In the genomic region with DNA sequence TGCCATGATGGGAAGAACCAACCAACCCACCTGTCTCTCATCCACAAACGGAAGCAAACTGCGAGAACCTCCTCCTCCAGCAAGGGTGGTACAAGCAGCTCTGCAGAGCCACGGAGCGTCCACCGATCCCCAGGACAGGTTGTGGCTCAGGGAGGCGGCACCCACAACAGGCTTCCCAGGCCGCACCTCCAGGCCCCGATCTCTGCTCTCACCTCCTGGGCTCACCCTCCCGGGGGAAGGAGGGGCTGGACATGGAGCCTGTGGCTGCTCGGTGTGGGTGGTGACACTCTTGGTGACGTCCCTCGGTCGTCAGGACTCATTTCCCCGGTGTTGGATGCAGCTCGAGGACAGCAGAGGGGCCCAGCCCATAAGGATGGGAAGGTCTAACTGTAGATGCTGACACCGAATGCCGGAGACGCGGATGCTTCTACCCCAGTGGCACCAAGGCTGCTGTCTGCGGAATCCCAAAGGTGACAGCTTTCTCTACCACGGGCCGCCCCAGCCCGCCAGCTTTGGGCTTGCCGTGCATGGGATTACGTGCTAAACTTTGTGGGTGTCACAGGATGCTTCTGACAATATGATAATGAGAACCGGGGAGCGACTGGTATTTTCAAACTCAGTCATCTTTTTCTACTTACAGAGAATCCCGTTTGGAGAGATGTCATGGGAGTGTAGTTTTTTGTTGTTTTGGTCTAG, we compare ENCODE assay signal across 17 cellular contexts. TPM values are rescaled to one million over a fixed set of nuclear protein-coding genes. Genes with fewer than 3 reads are reported as not detected.
DNase-seq lines count a peak whose midpoint lies in the region; ATAC-seq and TF ChIP-seq lines count a peak whose summit lies in the region.
"Had no signal": no experiment of that assay in that cellular context is flagged by ENCODE, and none has a peak within 500 bp of the region (broad histone marks: within the 10 kb centered on the region; RNA-seq: fewer than 3 reads in every experiment).

No MANE protein-coding gene starts in this region.

- H3K36me3 Mint-ChIP-seq in endothelial cell (ENCODE audit: low read depth, unreplicated experiment) = peaks cover 30% of the 10 kb centered on the region

- TF ChIP-seq CTCF in endothelial cell (IDR thresholded peaks at IDR 0.05; ENCODE audit: unreplicated experiment) (no peak), gastroesophageal sphincter (IDR thresholded peaks at IDR 0.05) (no peak)

- no peak overlapping the region for H3K18ac ChIP-seq in neuronal stem cell (ENCODE audit: low read length)

- H2BK15ac ChIP-seq in neuronal stem cell (ENCODE audit: low read length) = no peak overlapping the region

- H3K4me1 Mint-ChIP-seq in endothelial cell (ENCODE audit: unreplicated experiment) = peaks cover 3% of the 10 kb centered on the region

- no peak overlapping the region for H3K4me3 ChIP-seq in H7 (ENCODE audit: insufficient read depth, low read depth, low read length)
- no peak overlapping the region for H3K4me3 ChIP-seq in neuronal stem cell (ENCODE audit: low read length in 2 of 2)
- H3K4me3 ChIP-seq in gastroesophageal sphincter = no peak overlapping the region
- H3K4me3 ChIP-seq: BLaER1, HAP-1 had no signal

- H3K27me3 ChIP-seq in H7 (ENCODE audit: control insufficient read depth, insufficient read depth, low read length) (no peaks in the 10 kb centered on the region; the same call in 1 of the 2 replicates), neuronal stem cell (ENCODE audit: control insufficient read depth in 3 of 3, insufficient read depth in 3 of 3, low read depth in 1 of 3, low read length in 3 of 3) (no peaks in the 10 kb centered on the region), gastroesophageal sphincter (no peaks in the 10 kb centered on the region)

- H3K27ac ChIP-seq in neuronal stem cell (replicated peaks; ENCODE audit: low read length) = no peak overlapping the region
- H3K27ac ChIP-seq in gastroesophageal sphincter = no peak overlapping the region
- H3K27ac ChIP-seq: 22Rv1, BLaER1, HL-60 had no signal

- peak; percentile 45 for DNase-seq in H7
- DNase-seq in endothelial cell (ENCODE audit: low spot score) = no peak
- no peak for DNase-seq in neuronal stem cell (ENCODE audit: low spot score)
- peak; percentile 48 for DNase-seq in sciatic nerve (ENCODE audit: low spot score)
- no peak for DNase-seq in activated naive CD4-positive, alpha-beta T cell treated with Interleukin-2 at 50 U/mL for 16 hours
- DNase-seq: CD4-positive, alpha-beta memory T cell; DMS153; DMS79; GDM1; GOT3 had no signal

- H3K9me3 ChIP-seq in neuronal stem cell (replicated peaks in 1 of 2; ENCODE audit: control insufficient read depth in 2 of 2, insufficient read depth in 1 of 2, low read depth in 1 of 2, low read length in 2 of 2) (peaks cover 0 to 13% of the 10 kb centered on the region in 2 donors), gastroesophageal sphincter (peaks cover 0 to 19% (median 0%) of the 10 kb centered on the region in 3 donors)

- H3K4me2 ChIP-seq in neuronal stem cell (ENCODE audit: insufficient read depth, low read length, poor library complexity, severe bottlenecking) = no peak overlapping the region
- H3K4me2 ChIP-seq: BLaER1 had no signal

- no peak overlapping the region for H2BK120ac ChIP-seq in neuronal stem cell (ENCODE audit: low read depth, low read length)

- TF ChIP-seq POLR2A in gastroesophageal sphincter (IDR thresholded peaks at IDR 0.05) = no peak

- H3K36me3 ChIP-seq in H7 (replicated peaks; ENCODE audit: control insufficient read depth, insufficient read depth, low read length) (no peaks in the 10 kb centered on the region), neuronal stem cell (replicated peaks in 1 of 2; ENCODE audit: control insufficient read depth in 2 of 2, insufficient read depth in 2 of 2, low read length in 2 of 2) (no peaks in the 10 kb centered on the region), gastroesophageal sphincter (peaks cover 0 to 57% of the 10 kb centered on the region in 2 donors)
- H3K36me3 ChIP-seq: HAP-1 had no signal

- H3K14ac ChIP-seq in neuronal stem cell (ENCODE audit: low read length) = peak overlapping the region; percentile 39

- ATAC-seq in sciatic nerve = no peak
- no peak for ATAC-seq in gastroesophageal sphincter
- ATAC-seq in GM18498 (IDR thresholded peaks at IDR 0.05; ENCODE audit: unreplicated experiment) = no peak

- no peak overlapping the region for H2BK5ac ChIP-seq in neuronal stem cell (ENCODE audit: low read length)

- no peak overlapping the region for H3K27ac Mint-ChIP-seq in endothelial cell (ENCODE audit: unreplicated experiment)
- H3K27ac Mint-ChIP-seq: CD14-positive monocyte; CD4-positive, alpha-beta memory T cell had no signal

- peak overlapping the region; percentile 68 for H3K23ac ChIP-seq in neuronal stem cell (ENCODE audit: low read depth, low read length, poor library complexity)

- no peaks in the 10 kb centered on the region for H3K9me3 Mint-ChIP-seq in endothelial cell (ENCODE audit: unreplicated experiment)

- intact Hi-C loops in sciatic nerve (cut with DNase I) = no loop called here

- H2AK5ac ChIP-seq in neuronal stem cell (ENCODE audit: low read depth, low read length) = no peak overlapping the region

- H4K91ac ChIP-seq in neuronal stem cell (ENCODE audit: low read depth, low read length, poor library complexity) = no peak overlapping the region

- no peak overlapping the region for H2BK12ac ChIP-seq in neuronal stem cell (ENCODE audit: low read length)

- no peak overlapping the region for H2AFZ ChIP-seq in neuronal stem cell (ENCODE audit: low read length)

- H3K4ac ChIP-seq in neuronal stem cell (ENCODE audit: low read length) = no peak overlapping the region

- peak overlapping the region; percentile 44 for H3K4me3 Mint-ChIP-seq in endothelial cell (ENCODE audit: unreplicated experiment)
- H3K4me3 Mint-ChIP-seq: CD14-positive monocyte; CD4-positive, alpha-beta memory T cell had no signal

- H3K27me3 Mint-ChIP-seq in endothelial cell (ENCODE audit: unreplicated experiment) = peaks cover 22% of the 10 kb centered on the region

- H4K8ac ChIP-seq in neuronal stem cell (ENCODE audit: low read depth, low read length) = no peak overlapping the region

- H3K4me1 ChIP-seq in neuronal stem cell (ENCODE audit: control insufficient read depth in 2 of 2, insufficient read depth in 1 of 2, low read depth in 1 of 2, low read length in 2 of 2) = peaks cover 0 to 4% of the 10 kb centered on the region in 2 donors
- H3K4me1 ChIP-seq in gastroesophageal sphincter = peaks cover 0 to 10% (median 6%) of the 10 kb centered on the region in 3 donors
- H3K4me1 ChIP-seq: BLaER1, HAP-1 had no signal

- H3K9ac ChIP-seq in neuronal stem cell (ENCODE audit: low read depth, low read length, poor library complexity) = no peak overlapping the region
- H3K9ac ChIP-seq: BLaER1 had no signal

- H3K79me1 ChIP-seq in neuronal stem cell (ENCODE audit: low read depth, low read length) = no peaks in the 10 kb centered on the region

- no peak for TF ChIP-seq EP300 in gastroesophageal sphincter (IDR thresholded peaks at IDR 0.05)

- no CpG with 5 or more reads among the region's 28 CpGs for WGBS in neuronal stem cell (ENCODE audit: extremely low coverage in 2 of 2, insufficient read length in 2 of 2, insufficient replicate concordance in 1 of 2), 2 donors
- 59 to 83% methylated on average over 3 to 11 of the region's 28 CpGs for WGBS in gastroesophageal sphincter (ENCODE audit: low coverage in 1 of 2), 2 donors

RNA-seq across cellular contexts. Expression of gene STX2, which starts 58.0 kb away (rescaled TPM):
- 19.3 and 24.9 TPM in 2 replicates for total RNA-seq in H7 (2014; rRNA removed; shearing (Covaris generic))
- total RNA-seq in endothelial cell (ENCODE audit: unreplicated experiment) (17.4 TPM), sciatic nerve (35.0 TPM), gastroesophageal sphincter (10 to 100 TPM; 41.6 to 77.5 (median 54.3) TPM)
- polyA plus RNA-seq in neuronal stem cell (2013, experiment 1 of 2) = 26.0 TPM
- 28.0 TPM for polyA plus RNA-seq in neuronal stem cell (2013, experiment 2 of 2)

Comparison
In these comparisons a context has a peak if more than half of its experiments do, and no peak if none do; other contexts are left out.
1. DNase-seq: peak in H7 (single experiment) and sciatic nerve (single experiment); none in endothelial cell (single experiment), neuronal stem cell (single experiment) and activated naive CD4-positive, alpha-beta T cell treated with Interleukin-2 at 50 U/mL for 16 hours (single experiment).